1 cellular context compared by ENCODE assay signal in the genomic region with DNA sequence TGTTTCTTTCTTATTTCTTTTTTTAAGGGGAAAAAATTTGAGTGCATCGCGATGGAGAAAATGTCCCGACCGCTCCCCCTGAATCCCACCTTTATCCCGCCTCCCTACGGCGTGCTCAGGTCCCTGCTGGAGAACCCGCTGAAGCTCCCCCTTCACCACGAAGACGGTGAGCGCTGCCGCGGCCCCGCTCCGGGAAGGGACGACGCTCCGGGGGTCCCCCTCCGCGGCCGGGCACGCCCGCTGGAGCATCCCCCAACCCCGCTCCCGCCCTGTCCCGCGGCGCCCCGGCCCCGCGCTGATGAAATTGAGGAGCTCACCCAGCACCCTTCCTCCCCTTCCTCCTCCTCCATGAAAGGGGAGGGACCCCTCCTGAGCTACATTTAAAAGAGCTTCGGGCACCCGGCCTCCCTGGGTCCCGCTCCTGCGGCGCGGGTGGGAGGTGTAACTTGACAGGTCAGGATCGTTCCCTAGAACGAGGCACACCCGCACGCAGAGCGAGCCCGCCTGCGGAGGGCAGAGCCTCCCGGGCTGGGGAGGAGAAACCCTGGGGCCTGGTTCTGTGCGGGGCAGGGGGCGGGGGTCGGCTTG.
TF ChIP-seq lines count a peak whose summit lies in the region.

No MANE protein-coding gene starts in this region.

TF ChIP-seq in liver, 16 proteins besides CTCF, POLR2A, EP300 and RAD21 (continued from another document):
- TF ChIP-seq ZBTB33 (IDR thresholded peaks at IDR 0.05) (no peak), HNF4G (IDR thresholded peaks at IDR 0.05) (no peak), TAF1 (conservative IDR thresholded peaks at IDR 0.05) (no peak), JUND (IDR thresholded peaks at IDR 0.05) (no peak)
